ENCODE assay signal across 23 cellular contexts in genomic region chr1:210377934-210378333, GRCh38. TPM values are rescaled to one million over a fixed set of nuclear protein-coding genes. Genes with fewer than 3 reads are reported as not detected.
A peak's percentile ranks its signal among the peaks of the same experiment; 100 is the strongest.
DNase-seq lines count a peak whose midpoint lies in the region; ATAC-seq, FAIRE-seq and TF ChIP-seq lines count a peak whose summit lies in the region.
"Had no signal": no experiment of that assay in that cellular context is flagged by ENCODE, and none has a peak within 500 bp of the region (broad histone marks: within the 10 kb centered on the region; RNA-seq: fewer than 3 reads in every experiment).

No MANE protein-coding gene starts in this region.

- no peak overlapping the region for H2BK15ac ChIP-seq in mesenchymal stem cell (ENCODE audit: low read depth, poor library complexity, severe bottlenecking)

- no peak overlapping the region for H2BK120ac ChIP-seq in mesenchymal stem cell (ENCODE audit: low read depth, low read length)

- TF ChIP-seq POLR2A in suprapubic skin (IDR thresholded peaks at IDR 0.05), result no peak

- H3K9me3 ChIP-seq in HEK293 (ENCODE audit: control insufficient read depth, insufficient read depth, low read depth, low read length), result no peaks in the 10 kb centered on the region
- H3K9me3 ChIP-seq in mesenchymal stem cell (ENCODE audit: control insufficient read depth, low read length), result no peaks in the 10 kb centered on the region
- H3K9me3 ChIP-seq in pancreas, result no peaks in the 10 kb centered on the region
- no peaks in the 10 kb centered on the region for H3K9me3 ChIP-seq in suprapubic skin
- H3K9me3 ChIP-seq: colonic mucosa, neutrophil, testis had no signal

- no peak for TF ChIP-seq CTCF in AG04449 (IDR thresholded peaks at IDR 0.05; ENCODE audit: insufficient read depth, low read length, missing control alignments)
- no peak for TF ChIP-seq CTCF in HEK293 (tag by site-specific recombination; IDR thresholded peaks at IDR 0.05)
- TF ChIP-seq CTCF in pancreas (IDR thresholded peaks at IDR 0.05), result no peak
- TF ChIP-seq CTCF in suprapubic skin (IDR thresholded peaks at IDR 0.05), result no peak

- H4K91ac ChIP-seq in mesenchymal stem cell (ENCODE audit: low read length), result no peak overlapping the region

- no peak for FAIRE-seq in pancreas (lab: Jason Lieb, UNC)
- FAIRE-seq: endometrium, HepG2 had no signal

- H3K27ac ChIP-seq in HEK293 (ENCODE audit: extremely low read depth, low read depth, low read length) (no peak overlapping the region), mesenchymal stem cell (ENCODE audit: low read length, poor library complexity, severe bottlenecking) (peak overlapping the region; percentile 79), pancreas (no peak overlapping the region), suprapubic skin (no peak overlapping the region)
- H3K27ac ChIP-seq: colonic mucosa, foreskin keratinocyte, neutrophil, testis had no signal

- H3K9ac ChIP-seq in mesenchymal stem cell (ENCODE audit: low read length), result peak overlapping the region; percentile 40

- H2AFZ ChIP-seq in mesenchymal stem cell (ENCODE audit: low read depth, low read length), result no peak overlapping the region

- no peak for TF ChIP-seq EP300 in suprapubic skin (IDR thresholded peaks at IDR 0.05)

- POLR2A ChIA-PET in AG04449 (lab: Yijun Ruan, JAX), result interaction anchor here (2.2 kb wide), 1 partner anchor 16 kb away, joined by 16 read pairs; no protein-coding TSS in a partner anchor
- POLR2A ChIA-PET in HEK293 (lab: Yijun Ruan, JAX), result no interaction called here

- CTCF ChIA-PET in AG04449 (lab: Yijun Ruan, JAX) (interaction anchor here (3.2 to 14.7 kb wide), 3 partner anchors 15 to 757 kb away, joined by 12 to 411 read pairs (median 163); partner anchors contain the start of gene KCNH1), HEK293 (lab: Yijun Ruan, JAX) (interaction anchor here (0.6 to 3.7 kb wide), 3 partner anchors 22 to 515 kb away, joined by 3 to 19 read pairs (median 3); no protein-coding TSS in a partner anchor)

- WGBS in mesenchymal stem cell, result 13% methylated on average over 2 of the region's 2 CpGs
- 64 to 81% methylated on average over 2 of the region's 2 CpGs for WGBS in pancreas, 2 donors
- 67% methylated on average over 2 of the region's 2 CpGs for WGBS in suprapubic skin

- no peak overlapping the region for H3K23ac ChIP-seq in mesenchymal stem cell (ENCODE audit: low read length in 2 of 2)

- H2BK12ac ChIP-seq in mesenchymal stem cell (ENCODE audit: low read length in 2 of 2), result no peak overlapping the region

- H4K8ac ChIP-seq in mesenchymal stem cell (ENCODE audit: low read length), result no peak overlapping the region

- H3K4me3 ChIP-seq in AG04449 (ENCODE audit: low read depth, low read length) (no peak overlapping the region), HEK293 (ENCODE audit: low read depth, low read length) (no peak overlapping the region), mesenchymal stem cell (ENCODE audit: insufficient read depth in 1 of 2, low read depth in 1 of 2, low read length in 2 of 2) (peak overlapping the region in 1 of 2 experiments; percentile 20), pancreas (no peak overlapping the region), suprapubic skin (no peak overlapping the region)
- H3K4me3 ChIP-seq: colonic mucosa, testis had no signal

- intact Hi-C loops in pancreas (cut with DNase I), result no loop called here

- H3K36me3 ChIP-seq in HEK293 (ENCODE audit: control insufficient read depth in 2 of 2, insufficient read depth in 1 of 2, low read length in 2 of 2) (no peaks in the 10 kb centered on the region), mesenchymal stem cell (ENCODE audit: control insufficient read depth in 1 of 2, insufficient read depth in 2 of 2, low read depth in 1 of 2, low read length in 2 of 2) (no peaks in the 10 kb centered on the region), pancreas (no peaks in the 10 kb centered on the region), suprapubic skin (no peaks in the 10 kb centered on the region)
- H3K36me3 ChIP-seq: colonic mucosa, neutrophil had no signal

- no peak overlapping the region for H3K14ac ChIP-seq in mesenchymal stem cell (ENCODE audit: low read length in 2 of 2)

- H3K4me2 ChIP-seq in mesenchymal stem cell (ENCODE audit: low read length, poor library complexity, severe bottlenecking), result no peak overlapping the region

- DNase-seq in AG04449 (ENCODE audit: low read depth, low spot score) (peak; percentile 24), amniotic epithelial cell (ENCODE audit: low read depth) (peak; percentile 35), mesenchymal stem cell (no peak), LoVo (ENCODE audit: low spot score) (no peak), pancreas (no peak), suprapubic skin (ENCODE audit: low spot score in 2 of 2) (no peak)
- DNase-seq in stimulated activated CD4-positive, alpha-beta T cell treated with anti-CD3 and anti-CD28 coated beads, Interleukin-1b, Interleukin-23, amount 100 ng/mL, for 48 hours, result no peak
- DNase-seq: activated naive CD4-positive, alpha-beta T cell treated with anti-CD3 and anti-CD28 coated beads, Interleukin-2, amount 50 U/mL, for 16 hours; activated T-cell treated with anti-CD3 and anti-CD28 coated beads, Interleukin-2, amount 50 U/mL, for 72 hours; CD8-positive, alpha-beta memory T cell; colonic mucosa; H7; MM.1S; NCI-H146; NCI-H510A treated with DMSO at 0.1 percent for 48 hours; RPMI8226; T1000; testis had no signal

- peak overlapping the region; percentile 48 for H2BK5ac ChIP-seq in mesenchymal stem cell (ENCODE audit: low read depth, low read length, poor library complexity, severe bottlenecking)

- no peak overlapping the region for H3K18ac ChIP-seq in mesenchymal stem cell (ENCODE audit: low read depth in 1 of 2, low read length in 2 of 2)

- peaks cover 4% of the 10 kb centered on the region for H3K79me1 ChIP-seq in mesenchymal stem cell (replicated peaks; ENCODE audit: low read length, poor library complexity, severe bottlenecking)

- no peak overlapping the region for H2AK5ac ChIP-seq in mesenchymal stem cell (ENCODE audit: low read length, severe bottlenecking)

- ATAC-seq in pancreas, result no peak
- ATAC-seq: activated T-cell treated with anti-CD3 and anti-CD28 coated beads, Interleukin-2, amount 50 U/mL, for 72 hours; foreskin keratinocyte; HepG2 had no signal

- H3K27me3 ChIP-seq in mesenchymal stem cell (ENCODE audit: control insufficient read depth in 1 of 2, insufficient read depth in 1 of 2, low read length in 2 of 2) (no peaks in the 10 kb centered on the region), pancreas (no peaks in the 10 kb centered on the region), suprapubic skin (no peaks in the 10 kb centered on the region)
- H3K27me3 ChIP-seq: colonic mucosa, foreskin keratinocyte, neutrophil, testis had no signal

- H3K4me1 ChIP-seq in HEK293 (ENCODE audit: control insufficient read depth, insufficient read depth, low read length) (peaks cover 4% of the 10 kb centered on the region), mesenchymal stem cell (ENCODE audit: control insufficient read depth, insufficient read depth, low read depth, low read length) (peaks cover 7% of the 10 kb centered on the region), pancreas (peaks cover 0 to 3% (median 3%) of the 10 kb centered on the region in 3 donors), suprapubic skin (peaks cover 5% of the 10 kb centered on the region)
- H3K4me1 ChIP-seq: colonic mucosa, testis had no signal

- H3K4ac ChIP-seq in mesenchymal stem cell (ENCODE audit: low read depth in 1 of 2, low read length in 2 of 2), result no peak overlapping the region

TF ChIP-seq in HEK293, 187 proteins besides CTCF, POLR2A, EP300 and RAD21:
- TF ChIP-seq, protein P1, sequence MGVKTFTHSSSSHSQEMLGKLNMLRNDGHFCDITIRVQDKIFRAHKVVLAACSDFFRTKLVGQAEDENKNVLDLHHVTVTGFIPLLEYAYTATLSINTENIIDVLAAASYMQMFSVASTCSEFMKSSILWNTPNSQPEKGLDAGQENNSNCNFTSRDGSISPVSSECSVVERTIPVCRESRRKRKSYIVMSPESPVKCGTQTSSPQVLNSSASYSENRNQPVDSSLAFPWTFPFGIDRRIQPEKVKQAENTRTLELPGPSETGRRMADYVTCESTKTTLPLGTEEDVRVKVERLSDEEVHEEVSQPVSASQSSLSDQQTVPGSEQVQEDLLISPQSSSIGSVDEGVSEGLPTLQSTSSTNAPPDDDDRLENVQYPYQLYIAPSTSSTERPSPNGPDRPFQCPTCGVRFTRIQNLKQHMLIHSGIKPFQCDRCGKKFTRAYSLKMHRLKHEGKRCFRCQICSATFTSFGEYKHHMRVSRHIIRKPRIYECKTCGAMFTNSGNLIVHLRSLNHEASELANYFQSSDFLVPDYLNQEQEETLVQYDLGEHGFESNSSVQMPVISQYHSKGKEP (tag by site-specific recombination; IDR thresholded peaks at IDR 0.05), result no peak
- peak; percentile 80 for TF ChIP-seq PRDM6 (tag by site-specific recombination; IDR thresholded peaks at IDR 0.05)
TF ChIP-seq in HEK293: peak in this region for 1.

RNA-seq across cellular contexts. Expression of gene HHAT, which starts 49.2 kb away (rescaled TPM):
- polyA plus RNA-seq in mesenchymal stem cell (2013, experiment 1 of 2), result 3.1 TPM
- 3.1 TPM for polyA plus RNA-seq in mesenchymal stem cell (2013, experiment 2 of 2)
- total RNA-seq in pancreas (1 to 10 TPM; 1.4 to 4.1 (median 2.4) TPM), suprapubic skin (10 to 100 TPM in 2 of 4 donors, 1 to 10 TPM in 2; 4.1 to 20.0 (median 9.3) TPM)
- polyA plus RNA-seq in pancreas, result 1 to 10 TPM; 1.3 to 3.1 TPM

Comparison
In these comparisons a context has a peak if more than half of its experiments do, and no peak if none do; other contexts are left out.
1. DNase-seq: peak in AG04449 (single experiment) and amniotic epithelial cell (single experiment); none in mesenchymal stem cell (single experiment), LoVo (single experiment), pancreas (0 of 6), suprapubic skin (0 of 2) and stimulated activated CD4-positive, alpha-beta T cell treated with anti-CD3 and anti-CD28 coated beads, Interleukin-1b, Interleukin-23, amount 100 ng/mL, for 48 hours (single experiment).